In the genomic region with DNA sequence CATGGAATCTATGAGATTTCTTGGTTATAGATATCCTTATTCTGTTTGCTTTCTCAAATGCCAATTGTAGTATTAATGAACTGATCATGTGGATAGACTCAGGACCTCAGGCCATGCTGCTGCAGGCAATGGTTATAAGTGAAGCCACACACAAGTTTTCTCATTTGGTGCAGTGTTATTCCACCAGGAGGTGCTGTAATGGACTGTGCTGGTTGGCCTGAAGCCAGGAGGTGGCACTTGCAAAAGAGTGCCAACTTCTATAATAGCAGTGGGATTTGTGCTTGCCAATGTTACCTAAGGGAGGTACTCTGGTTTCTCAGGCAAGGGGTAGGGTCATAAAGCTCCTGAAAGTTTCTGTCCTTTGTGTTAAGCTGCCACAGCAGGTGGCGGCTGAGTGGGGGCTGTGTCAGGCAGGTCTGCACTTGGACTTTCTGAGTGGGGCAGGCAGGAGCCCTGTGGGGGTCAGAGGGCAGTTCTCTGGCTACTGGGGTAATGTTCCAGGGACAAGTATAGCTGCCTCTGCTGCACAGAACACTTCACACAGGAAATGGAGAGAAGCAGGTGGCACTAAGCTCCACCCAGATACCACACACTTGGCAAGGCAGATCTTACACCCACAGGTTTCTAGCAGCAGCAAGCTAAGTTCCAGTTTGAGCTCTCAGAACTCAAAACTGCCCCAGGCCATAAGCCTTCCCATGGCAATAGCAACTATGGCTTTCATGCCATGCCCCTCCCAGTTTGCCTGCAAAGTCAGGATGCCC, we compare ENCODE assay signal across 8 cellular contexts.
DNase-seq lines count a peak whose midpoint lies in the region; ATAC-seq and TF ChIP-seq lines count a peak whose summit lies in the region.

No MANE protein-coding gene starts in this region.

- H3K4me3 ChIP-seq in choroid plexus epithelial cell (ENCODE audit: low read depth, low read length): no peak overlapping the region

- peak; percentile 98 for ATAC-seq in GM21528 (IDR thresholded peaks at IDR 0.05; ENCODE audit: low FRiP score, unreplicated experiment)
- ATAC-seq in HG03558 (IDR thresholded peaks at IDR 0.05; ENCODE audit: extremely low read depth, unreplicated experiment): peak; percentile 94

- TF ChIP-seq CTCF in GM13977 (IDR thresholded peaks at IDR 0.05; ENCODE audit: extremely low read depth, insufficient read depth, missing control alignments) (peak; percentile 35), choroid plexus epithelial cell (conservative IDR thresholded peaks at IDR 0.05; ENCODE audit: low read depth, low read length) (peak; percentile 20)

- DNase-seq in GM13977 (ENCODE audit: low spot score) (no peak), choroid plexus epithelial cell (ENCODE audit: low read depth) (no peak), D341Med (ENCODE audit: low spot score) (no peak), NCI-H1694 (lab: John Stamatoyannopoulos, UW) (no peak), NCI-H446 (lab: John Stamatoyannopoulos, UW) (no peak)
- no peak for DNase-seq in stimulated activated CD4-positive, alpha-beta T cell treated with anti-CD3 and anti-CD28 coated beads, Interleukin-4, amount 100 ng/mL, for 1 hour

- in situ Hi-C loops in GM13977 (cut with MboI; ENCODE audit: low pct_unique_long_range_greater_than_20kb, low sequenced_read_pairs, unreplicated experiment): no loop called here
